Comparison of ENCODE assay signal across 36 cellular contexts in the genomic region with DNA sequence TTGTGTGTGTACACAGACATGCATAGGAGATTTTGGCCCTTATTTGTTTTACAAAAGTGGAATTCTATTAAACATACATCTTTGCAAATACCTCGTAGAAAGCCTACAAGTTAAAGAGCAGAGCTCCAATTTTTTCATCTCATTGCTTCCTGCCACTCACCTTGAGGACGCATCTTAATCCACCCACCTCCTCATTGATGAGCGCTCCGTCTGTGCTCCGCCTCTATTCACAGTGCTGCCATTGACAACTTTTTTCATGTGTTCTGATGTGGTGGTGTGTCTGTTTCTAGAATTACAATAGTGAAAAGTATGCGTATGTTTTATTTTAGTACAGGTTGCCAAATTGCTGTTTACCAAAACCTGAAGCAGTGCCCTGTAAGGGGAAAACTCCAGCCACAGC. TPM values are rescaled to one million over a fixed set of nuclear protein-coding genes. Genes with fewer than 3 reads are reported as not detected.
"Had no signal": no experiment of that assay in that cellular context is flagged by ENCODE, and none has a peak within 500 bp of the region (broad histone marks: within the 10 kb centered on the region; RNA-seq: fewer than 3 reads in every experiment).

No MANE protein-coding gene starts in this region.

- ATAC-seq: activated CD8-positive, alpha-beta T cell treated with anti-CD3 and anti-CD28 coated beads for 36 hours; activated T-cell treated with anti-CD3 and anti-CD28 coated beads, Interleukin-2, amount 50 U/mL, for 4 hours; activated T-cell treated with anti-CD3 and anti-CD28 coated beads, Interleukin-2, amount 50 U/mL, for 72 hours; activated T-helper 17 cell treated with anti-CD3 and anti-CD28 coated beads, Interleukin-2, amount 50 U/mL, for 72 hours; body of pancreas had no signal

- DNase-seq: activated B cell treated with CpG ODN at 0.5 μM for 24 hours; activated CD4-positive, alpha-beta memory T cell treated with anti-CD3 and anti-CD28 coated beads for 36 hours; activated CD4-positive, alpha-beta T cell treated with anti-CD3 and anti-CD28 coated beads for 4 hours; activated CD4-positive, alpha-beta T cell treated with anti-CD3 and anti-CD28 coated beads, Interleukin-2, amount 50 U/mL, for 1 hour; activated CD4-positive, alpha-beta T cell treated with anti-CD3 and anti-CD28 coated beads, Interleukin-2, amount 50 U/mL, for 4 hours; activated CD4-positive, CD25-positive, alpha-beta regulatory T cell treated with anti-CD3 and anti-CD28 coated beads, Interleukin-2, amount 50 U/mL, for 72 hours; activated CD8-positive, alpha-beta memory T cell treated with anti-CD3 and anti-CD28 coated beads, Interleukin-2, amount 50 U/mL, for 4 hours; activated CD8-positive, alpha-beta T cell treated with anti-CD3 and anti-CD28 coated beads for 36 hours; activated effector memory CD4-positive, alpha-beta T cell treated with anti-CD3 and anti-CD28 coated beads, Interleukin-2, amount 50 U/mL, for 16 hours; activated gamma-delta T cell treated with Interleukin-2 at 50 U/mL for 16 hours; activated naive CD4-positive, alpha-beta T cell; activated naive CD4-positive, alpha-beta T cell treated with anti-CD3 and anti-CD28 coated beads for 36 hours; activated naive CD4-positive, alpha-beta T cell treated with anti-CD3 and anti-CD28 coated beads, Interleukin-2, amount 50 U/mL, for 16 hours; activated naive CD8-positive, alpha-beta T cell treated with anti-CD3 and anti-CD28 coated beads for 36 hours; activated T-cell treated with anti-CD3 and anti-CD28 coated beads for 4 hours; activated T-cell treated with anti-CD3 and anti-CD28 coated beads, Interleukin-2, amount 50 U/mL, for 1 hour; activated T-cell treated with anti-CD3 and anti-CD28 coated beads, Interleukin-2, amount 50 U/mL, for 4 hours; activated T-cell treated with anti-CD3 and anti-CD28 coated beads, Interleukin-2, amount 50 U/mL, for 72 hours; adrenal gland; amniotic stem cell; aorta; body of pancreas; brain microvascular endothelial cell; central memory CD4-positive, alpha-beta T cell; T-helper 2 cell; T-helper 9 cell had no signal

- H3K9me3 ChIP-seq: adrenal gland, body of pancreas, breast epithelium had no signal

- H3K27me3 Mint-ChIP-seq: activated T-helper 17 cell treated with anti-CD3 and anti-CD28 coated beads, Interleukin-2, amount 50 U/mL, for 72 hours had no signal

- H3K27ac ChIP-seq: adrenal gland, brain microvascular endothelial cell, breast epithelium, VCaP had no signal

- H3K4me3 ChIP-seq: adrenal gland, body of pancreas, breast epithelium had no signal

- H3K4me1 ChIP-seq: breast epithelium had no signal

- H3K27ac Mint-ChIP-seq: activated B cell treated with CpG ODN at 0.5 μM for 24 hours; activated CD4-positive, alpha-beta memory T cell treated with anti-CD3 and anti-CD28 coated beads for 36 hours; activated CD4-positive, alpha-beta T cell treated with anti-CD3 and anti-CD28 coated beads, Interleukin-2, amount 10 ng/mL, durations not matched to agents 24 days and 14 days; activated CD8-positive, alpha-beta T cell treated with anti-CD3 and anti-CD28 coated beads for 36 hours; activated naive CD4-positive, alpha-beta T cell treated with anti-CD3 and anti-CD28 coated beads for 36 hours; activated naive CD4-positive, alpha-beta T cell treated with anti-CD3 and anti-CD28 coated beads, Interleukin-2, amount 50 U/mL, for 72 hours; activated naive CD8-positive, alpha-beta T cell treated with anti-CD3 and anti-CD28 coated beads for 36 hours; activated T-cell treated with anti-CD3 and anti-CD28 coated beads, Interleukin-2, amount 50 U/mL, for 72 hours; activated T-helper 1 cell treated with anti-CD3 and anti-CD28 coated beads, Interleukin-12 subunit alpha, Interleukin-12 subunit beta, Interleukin-2, Interleukin-4 antibody, amounts not matched to agents 30 ng/mL and 10 ng/mL and 1 ng/mL, durations not matched to agents 14 hours and 24 hours and 36 hours; activated T-helper 17 cell treated with anti-CD3 and anti-CD28 coated beads, Interleukin-2, amount 50 U/mL, for 72 hours; T-helper 1 cell treated with Interleukin-12 subunit alpha and Interleukin-12 subunit beta and Interleukin-4 antibody, amounts not matched to agents 30 μg/mL and 1 μg/mL, for 36 hours; T-helper 2 cell treated with Interferon-gamma antibody and Interleukin-4, amounts not matched to agents 5 μg/mL and 100 μg/mL, for 36 hours had no signal

- H3K9me3 Mint-ChIP-seq: activated B cell treated with CpG ODN at 0.5 μM for 24 hours; activated CD4-positive, alpha-beta memory T cell treated with anti-CD3 and anti-CD28 coated beads for 36 hours; activated CD4-positive, alpha-beta T cell treated with anti-CD3 and anti-CD28 coated beads, Interleukin-2, amount 10 ng/mL, durations not matched to agents 24 days and 14 days; activated CD8-positive, alpha-beta T cell treated with anti-CD3 and anti-CD28 coated beads for 36 hours; activated naive CD4-positive, alpha-beta T cell treated with anti-CD3 and anti-CD28 coated beads for 36 hours; activated naive CD4-positive, alpha-beta T cell treated with anti-CD3 and anti-CD28 coated beads, Interleukin-2, amount 50 U/mL, for 72 hours; activated naive CD8-positive, alpha-beta T cell treated with anti-CD3 and anti-CD28 coated beads for 36 hours; activated T-cell treated with anti-CD3 and anti-CD28 coated beads, Interleukin-2, amount 50 U/mL, for 4 hours; activated T-cell treated with anti-CD3 and anti-CD28 coated beads, Interleukin-2, amount 50 U/mL, for 72 hours; activated T-helper 1 cell treated with anti-CD3 and anti-CD28 coated beads, Interleukin-12 subunit alpha, Interleukin-12 subunit beta, Interleukin-2, Interleukin-4 antibody, amounts not matched to agents 30 ng/mL and 10 ng/mL and 1 ng/mL, durations not matched to agents 14 hours and 24 hours and 36 hours; activated T-helper 17 cell treated with anti-CD3 and anti-CD28 coated beads, Interleukin-2, amount 50 U/mL, for 72 hours; T-helper 1 cell treated with Interleukin-12 subunit alpha and Interleukin-12 subunit beta and Interleukin-4 antibody, amounts not matched to agents 30 μg/mL and 1 μg/mL, for 36 hours; T-helper 2 cell treated with Interferon-gamma antibody and Interleukin-4, amounts not matched to agents 5 μg/mL and 100 μg/mL, for 36 hours had no signal

- H3K4me3 Mint-ChIP-seq: activated B cell treated with CpG ODN at 0.5 μM for 24 hours; activated CD4-positive, alpha-beta memory T cell treated with anti-CD3 and anti-CD28 coated beads for 36 hours; activated CD4-positive, alpha-beta T cell treated with anti-CD3 and anti-CD28 coated beads, Interleukin-2, amount 10 ng/mL, durations not matched to agents 24 days and 14 days; activated CD8-positive, alpha-beta T cell treated with anti-CD3 and anti-CD28 coated beads for 36 hours; activated naive CD4-positive, alpha-beta T cell treated with anti-CD3 and anti-CD28 coated beads for 36 hours; activated naive CD8-positive, alpha-beta T cell treated with anti-CD3 and anti-CD28 coated beads for 36 hours; activated T-cell treated with anti-CD3 and anti-CD28 coated beads, Interleukin-2, amount 50 U/mL, for 4 hours; activated T-cell treated with anti-CD3 and anti-CD28 coated beads, Interleukin-2, amount 50 U/mL, for 72 hours; activated T-helper 1 cell treated with anti-CD3 and anti-CD28 coated beads, Interleukin-12 subunit alpha, Interleukin-12 subunit beta, Interleukin-2, Interleukin-4 antibody, amounts not matched to agents 30 ng/mL and 10 ng/mL and 1 ng/mL, durations not matched to agents 14 hours and 24 hours and 36 hours; activated T-helper 17 cell treated with anti-CD3 and anti-CD28 coated beads, Interleukin-2, amount 50 U/mL, for 72 hours; T-helper 1 cell treated with Interleukin-12 subunit alpha and Interleukin-12 subunit beta and Interleukin-4 antibody, amounts not matched to agents 30 μg/mL and 1 μg/mL, for 36 hours; T-helper 2 cell treated with Interferon-gamma antibody and Interleukin-4, amounts not matched to agents 5 μg/mL and 100 μg/mL, for 36 hours had no signal

- H3K36me3 Mint-ChIP-seq: activated CD4-positive, alpha-beta memory T cell treated with anti-CD3 and anti-CD28 coated beads for 36 hours; activated naive CD4-positive, alpha-beta T cell treated with anti-CD3 and anti-CD28 coated beads, Interleukin-2, amount 50 U/mL, for 72 hours; activated naive CD8-positive, alpha-beta T cell treated with anti-CD3 and anti-CD28 coated beads for 36 hours had no signal

- H3K36me3 ChIP-seq: adrenal gland, brain microvascular endothelial cell, breast epithelium had no signal

- H3K27me3 ChIP-seq: adrenal gland, body of pancreas, brain microvascular endothelial cell, breast epithelium had no signal

RNA-seq across cellular contexts. Expression of gene NEURL3, which starts 36.3 kb away (rescaled TPM):
- total RNA-seq: activated B cell treated with CpG ODN at 0.5 μM for 24 hours, cardiac septum, cerebellum had no signal
